8 cellular contexts compared by ENCODE assay signal in genomic region chr14:63543000-63543825, GRCh38. TPM values are rescaled to one million over a fixed set of nuclear protein-coding genes. Genes with fewer than 3 reads are reported as not detected.
DNase-seq lines count a peak whose midpoint lies in the region; ATAC-seq and TF ChIP-seq lines count a peak whose summit lies in the region.

TSS of gene PPP2R5E (minus strand) at chr14:63543377. CDS start at chr14:63539685, 3,692 bp downstream.

- TF ChIP-seq CTCF in C4-2B (conservative IDR thresholded peaks at IDR 0.05) (no peak), left lung (IDR thresholded peaks at IDR 0.05) (no peak)

- intact Hi-C loops in left lung (cut with DNase I): loop anchor here in 1 of 2 donors (10.0 kb wide), 1 partner anchor 148 kb away; no protein-coding TSS in a partner anchor

- DNase-seq in NCI-H774 (lab: John Stamatoyannopoulos, UW) (peak; percentile 93), dermis blood vessel endothelial cell (peak; percentile 99), left lung (peak; percentile 96 to 99)
- DNase-seq in activated CD4-positive, alpha-beta T cell treated with anti-CD3 and anti-CD28 coated beads, Interleukin-2, amount 50 U/mL, for 4 hours: peak; percentile 97 to 98
- peak; percentile 89 to 92 for DNase-seq in stimulated activated CD4-positive, alpha-beta T cell treated with anti-CD3 and anti-CD28 coated beads, Interleukin-2, amount 100 ng/mL, for 48 hours

- H3K27me3 ChIP-seq in left lung: no peaks in the 10 kb centered on the region

- H3K36me3 ChIP-seq in left lung: peaks cover 2 to 17% of the 10 kb centered on the region in 2 donors

- no peaks in the 10 kb centered on the region for H3K9me3 ChIP-seq in left lung

- ATAC-seq in GM19395 (IDR thresholded peaks at IDR 0.05; ENCODE audit: unreplicated experiment) (peak; percentile 97), HG03565 (IDR thresholded peaks at IDR 0.05; ENCODE audit: unreplicated experiment) (peak; percentile 90), left lung (peak; percentile 97)

- H3K27ac ChIP-seq in C4-2B (peak within 1 kb of the TSS; percentile 92), left lung (peak within 1 kb of the TSS; percentile 90 to 94)

- H3K4me1 ChIP-seq in left lung: peaks cover 12 to 27% of the 10 kb centered on the region in 2 donors

- peak within 1 kb of the TSS; percentile 99 for H3K4me3 ChIP-seq in left lung

RNA-seq across cellular contexts. Expression of gene PPP2R5E, which starts in this region (rescaled TPM):
- total RNA-seq in dermis blood vessel endothelial cell (14.3 and 37.1 TPM in 2 replicates), left lung (10 to 100 TPM; 44.1 to 45.3 TPM)

Comparison
In these comparisons a context has a peak if more than half of its experiments do, and no peak if none do; other contexts are left out.
1. Peak in every context shown above with its lines: DNase-seq, ATAC-seq, H3K4me3 ChIP-seq and H3K27ac ChIP-seq.